Comparison of ENCODE assay signal across 9 cellular contexts in the genomic region with DNA sequence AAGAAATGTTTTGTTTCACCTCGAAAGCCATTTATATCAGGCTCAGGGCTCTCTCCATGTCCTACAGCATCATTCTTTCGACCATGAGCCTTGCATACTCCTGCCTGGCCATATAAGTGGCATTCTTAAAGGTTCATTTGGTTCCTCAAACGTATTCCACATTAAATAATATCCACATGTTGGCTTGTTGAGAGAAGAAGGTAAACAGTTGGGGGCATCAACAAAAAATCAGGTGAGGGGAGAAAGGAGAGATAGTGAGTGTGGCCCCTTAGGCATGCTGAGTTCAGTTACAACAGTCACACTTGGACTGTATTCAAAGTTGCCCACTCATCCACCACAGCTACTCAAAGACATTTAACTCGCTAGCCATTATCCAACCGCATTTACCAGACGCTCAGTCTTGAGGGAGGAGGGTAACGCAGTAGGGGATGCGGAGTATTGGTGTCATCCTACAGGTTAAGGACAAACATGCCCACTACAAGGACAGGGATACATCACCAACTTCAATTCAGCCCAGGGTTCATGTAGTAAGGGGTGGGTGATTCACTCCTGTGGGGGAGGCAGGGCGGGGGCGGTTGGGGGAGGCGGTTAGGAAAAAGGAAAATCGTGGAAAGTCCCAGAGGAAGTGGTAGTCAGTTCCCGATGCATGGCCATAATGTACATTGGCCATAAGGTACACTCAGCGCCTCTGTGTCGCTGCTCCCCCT. TPM values are rescaled to one million over a fixed set of nuclear protein-coding genes. Genes with fewer than 3 reads are reported as not detected.
A peak's percentile ranks its signal among the peaks of the same experiment; 100 is the strongest.
DNase-seq lines count a peak whose midpoint lies in the region; ATAC-seq and TF ChIP-seq lines count a peak whose summit lies in the region.
"Had no signal": no experiment of that assay in that cellular context is flagged by ENCODE, and none has a peak within 500 bp of the region (broad histone marks: within the 10 kb centered on the region; RNA-seq: fewer than 3 reads in every experiment).

No MANE protein-coding gene starts in this region.

- no peak for TF ChIP-seq POLR2A in tibial nerve (IDR thresholded peaks at IDR 0.05)

- CTCF ChIA-PET in activated CD8-positive, alpha-beta memory T cell treated with anti-CD3 and anti-CD28 coated beads, Interleukin-2, amount 10 ng/mL, durations not matched to agents 7 days and 5 days (lab: Charles Lee), result interaction anchor here (1.4 kb wide), 1 partner anchor 33 kb away, joined by 5 read pairs; no protein-coding TSS in a partner anchor

- 24 to 40% methylated on average over 15 of the region's 15 CpGs for WGBS in tibial nerve, 2 donors

- H3K27ac ChIP-seq in tibial nerve, result peak overlapping the region in 2 of 4 donors; percentile 85 to 94

- TF ChIP-seq EP300 in tibial nerve (IDR thresholded peaks at IDR 0.05), result no peak

- H3K9me3 ChIP-seq in tibial nerve, result no peaks in the 10 kb centered on the region

- H3K4me3 Mint-ChIP-seq in activated CD8-positive, alpha-beta memory T cell treated with anti-CD3 and anti-CD28 coated beads, Interleukin-2, amount 10 ng/mL, durations not matched to agents 7 days and 5 days, result peak overlapping the region; percentile 10

- TF ChIP-seq CTCF in kidney epithelial cell (IDR thresholded peaks at IDR 0.05; ENCODE audit: insufficient read depth, low read length, poor library complexity, severe bottlenecking) (no peak), tibial nerve (IDR thresholded peaks at IDR 0.05) (no peak)

- H3K27ac Mint-ChIP-seq in activated CD8-positive, alpha-beta memory T cell treated with anti-CD3 and anti-CD28 coated beads, Interleukin-2, amount 10 ng/mL, durations not matched to agents 7 days and 5 days, result no peak overlapping the region

- H3K9me3 Mint-ChIP-seq in activated CD8-positive, alpha-beta memory T cell treated with anti-CD3 and anti-CD28 coated beads, Interleukin-2, amount 10 ng/mL, durations not matched to agents 7 days and 5 days (ENCODE audit: low read depth), result no peaks in the 10 kb centered on the region

- ATAC-seq in activated CD8-positive, alpha-beta memory T cell treated with anti-CD3 and anti-CD28 coated beads, Interleukin-2, amount 10 ng/mL, durations not matched to agents 7 days and 5 days, result no peak
- no peak for ATAC-seq in left lobe of liver
- no peak for ATAC-seq in GM18868 (IDR thresholded peaks at IDR 0.05; ENCODE audit: unreplicated experiment)

- H3K27me3 ChIP-seq in kidney epithelial cell (ENCODE audit: control insufficient read depth, insufficient read depth, low read length), result no peaks in the 10 kb centered on the region
- no peaks in the 10 kb centered on the region for H3K27me3 ChIP-seq in tibial nerve

- peaks cover 13% of the 10 kb centered on the region for H3K4me1 Mint-ChIP-seq in activated CD8-positive, alpha-beta memory T cell treated with anti-CD3 and anti-CD28 coated beads, Interleukin-2, amount 10 ng/mL, durations not matched to agents 7 days and 5 days

- no peaks in the 10 kb centered on the region for H3K36me3 Mint-ChIP-seq in activated CD8-positive, alpha-beta memory T cell treated with anti-CD3 and anti-CD28 coated beads, Interleukin-2, amount 10 ng/mL, durations not matched to agents 7 days and 5 days

- H3K4me3 ChIP-seq in kidney epithelial cell (ENCODE audit: low read depth, low read length), result peak overlapping the region; percentile 82
- peak overlapping the region; percentile 72 to 94 (median 80) for H3K4me3 ChIP-seq in tibial nerve

- DNase-seq in activated CD8-positive, alpha-beta memory T cell treated with anti-CD3 and anti-CD28 coated beads, Interleukin-2, amount 10 ng/mL, durations not matched to agents 7 days and 5 days, result no peak
- no peak for DNase-seq in activated CD8-positive, alpha-beta memory T cell treated with anti-CD3 and anti-CD28 coated beads for 24 hours
- DNase-seq in amniotic epithelial cell (ENCODE audit: low read depth) (peak; percentile 81), kidney epithelial cell (ENCODE audit: low read depth) (peak; percentile 51), tibial nerve (ENCODE audit: low spot score in 2 of 2) (no peak), left lobe of liver (ENCODE audit: low spot score) (no peak), NCI-H510A (lab: John Stamatoyannopoulos, UW) (no peak)
- DNase-seq: T-helper 9 cell had no signal

- peaks cover 90% of the 10 kb centered on the region for H3K27me3 Mint-ChIP-seq in activated CD8-positive, alpha-beta memory T cell treated with anti-CD3 and anti-CD28 coated beads, Interleukin-2, amount 10 ng/mL, durations not matched to agents 7 days and 5 days

- H3K4me1 ChIP-seq in tibial nerve, result peaks cover 0 to 24% (median 8%) of the 10 kb centered on the region in 4 donors

- H3K36me3 ChIP-seq in kidney epithelial cell (ENCODE audit: control insufficient read depth, insufficient read depth, low read length) (no peaks in the 10 kb centered on the region), tibial nerve (no peaks in the 10 kb centered on the region)

RNA-seq across cellular contexts. Expression of a gene that starts 1.4 kb away (rescaled TPM):
- total RNA-seq in activated CD8-positive, alpha-beta memory T cell treated with anti-CD3 and anti-CD28 coated beads, Interleukin-2, amount 10 ng/mL, durations not matched to agents 7 days and 5 days, result under 1 TPM; 0.06 to 0.47 TPM
- total RNA-seq in kidney epithelial cell (22.4 and 23.7 TPM in 2 replicates), tibial nerve (1 to 10 TPM; 3.3 to 9.0 (median 4.9) TPM), left lobe of liver (3.6 TPM)

Comparison
In these comparisons a context has a peak if more than half of its experiments do, and no peak if none do; other contexts are left out.
1. DNase-seq: peak in amniotic epithelial cell (single experiment) and kidney epithelial cell (single experiment); none in activated CD8-positive, alpha-beta memory T cell treated with anti-CD3 and anti-CD28 coated beads, Interleukin-2, amount 10 ng/mL, durations not matched to agents 7 days and 5 days (single experiment), activated CD8-positive, alpha-beta memory T cell treated with anti-CD3 and anti-CD28 coated beads for 24 hours (single experiment), tibial nerve (0 of 2), left lobe of liver (single experiment) and NCI-H510A (single experiment).